ENCODE assay signal across 1 cellular context in the genomic region with DNA sequence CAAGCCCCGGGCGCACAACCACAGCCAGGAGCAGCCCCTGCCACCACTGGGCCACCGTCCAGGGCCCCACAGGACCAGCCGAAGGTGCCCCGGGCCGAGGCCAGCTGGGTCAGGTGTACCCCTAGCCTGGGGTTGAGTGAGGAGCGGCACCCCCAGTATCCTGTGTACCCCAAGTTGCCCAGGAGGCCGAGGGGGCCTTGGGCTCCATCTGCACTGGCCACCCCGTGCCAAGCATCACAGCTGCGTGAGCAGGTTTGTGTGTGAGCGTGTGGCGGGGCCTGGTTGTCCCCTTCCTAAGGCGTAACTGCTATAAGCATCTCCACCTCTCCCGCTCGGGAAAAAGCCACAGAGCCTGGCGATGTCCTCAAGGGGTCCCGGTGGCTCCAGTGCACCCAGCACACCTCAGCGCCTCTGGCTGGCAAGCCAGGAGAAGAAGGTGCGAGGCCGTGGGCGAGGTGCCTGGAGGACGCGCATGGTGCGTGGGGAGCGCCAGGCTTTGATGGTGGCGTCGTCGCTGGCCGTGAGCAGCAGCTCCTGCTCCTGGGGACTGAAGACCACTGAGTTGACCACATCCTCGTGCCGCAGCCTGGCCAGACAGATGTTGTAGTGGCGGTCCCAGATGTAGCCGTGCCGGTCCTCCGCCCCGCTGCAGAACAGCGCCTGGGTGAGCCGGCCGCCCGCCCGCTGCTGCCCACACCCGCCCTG.
A peak's percentile ranks its signal among the peaks of the same experiment; 100 is the strongest.
TF ChIP-seq lines count a peak whose summit lies in the region.

No MANE protein-coding gene starts in this region.

TF ChIP-seq in GM12878, 131 proteins besides CTCF, POLR2A, EP300 and RAD21:
- TF ChIP-seq POLR2AphosphoS2 (IDR thresholded peaks at IDR 0.05; ENCODE audit: low read depth, low read length) (0 out of 2 replicates have a peak, but pooled peaks have one; percentile 24), GABPA (IDR thresholded peaks at IDR 0.05; ENCODE audit: low read depth) (no peak)
